9 cellular contexts compared by ENCODE assay signal in the genomic region with DNA sequence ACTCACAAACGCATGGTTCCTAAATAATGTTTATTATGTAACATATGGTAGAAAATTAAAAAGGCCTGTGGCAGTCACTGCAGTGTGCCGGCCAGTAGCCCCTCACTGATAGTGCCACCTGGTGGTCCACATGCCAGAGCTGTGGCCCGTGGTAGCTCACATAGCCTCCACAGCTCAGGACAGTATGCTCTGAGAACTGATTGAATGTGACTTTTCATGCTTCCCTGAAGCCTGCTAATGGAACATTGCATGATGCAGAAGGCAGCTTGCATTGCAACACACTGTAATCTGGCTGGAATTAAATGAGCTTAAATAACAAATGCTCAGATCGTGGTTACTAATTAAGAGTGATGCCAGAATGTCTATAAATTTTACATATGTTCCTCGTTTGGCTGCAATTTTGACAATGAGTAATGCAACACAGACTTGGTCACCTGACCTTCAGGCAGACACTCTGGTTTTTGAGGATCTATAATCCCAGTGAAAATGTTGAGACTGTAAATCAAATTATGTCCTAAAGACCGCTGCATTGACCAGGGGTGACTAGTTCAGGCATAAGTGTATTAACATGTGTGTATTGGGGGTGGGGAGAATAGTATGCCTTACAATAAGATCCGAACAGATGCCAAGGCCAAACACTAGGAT.
DNase-seq lines count a peak whose midpoint lies in the region; ATAC-seq, FAIRE-seq and TF ChIP-seq lines count a peak whose summit lies in the region.
"Had no signal": no experiment of that assay in that cellular context is flagged by ENCODE, and none has a peak within 500 bp of the region (broad histone marks: within the 10 kb centered on the region; RNA-seq: fewer than 3 reads in every experiment).

No MANE protein-coding gene starts in this region.

- no peak overlapping the region for H3K18ac ChIP-seq in neuronal stem cell (ENCODE audit: low read length)

- no peak overlapping the region for H2BK12ac ChIP-seq in neuronal stem cell (ENCODE audit: low read length)

- no peak overlapping the region for H3K4me3 Mint-ChIP-seq in T-helper 2 cell treated with Interferon-gamma antibody and Interleukin-4, amounts not matched to agents 5 μg/mL and 100 μg/mL, for 36 hours

- H3K9me3 Mint-ChIP-seq in T-helper 2 cell treated with Interferon-gamma antibody and Interleukin-4, amounts not matched to agents 5 μg/mL and 100 μg/mL, for 36 hours = peaks cover 3% of the 10 kb centered on the region

- no peak overlapping the region for H3K27ac Mint-ChIP-seq in T-helper 2 cell treated with Interferon-gamma antibody and Interleukin-4, amounts not matched to agents 5 μg/mL and 100 μg/mL, for 36 hours

- no peak overlapping the region for H3K4me2 ChIP-seq in Loucy (ENCODE audit: low read depth, low read length, poor library complexity, severe bottlenecking)
- no peak overlapping the region for H3K4me2 ChIP-seq in neuronal stem cell (ENCODE audit: insufficient read depth, low read length, poor library complexity, severe bottlenecking)

- FAIRE-seq in bronchial epithelial cell (lab: Jason Lieb, UNC) = no peak

- no peaks in the 10 kb centered on the region for H3K36me3 Mint-ChIP-seq in T-helper 2 cell treated with Interferon-gamma antibody and Interleukin-4, amounts not matched to agents 5 μg/mL and 100 μg/mL, for 36 hours (ENCODE audit: low read depth)

- no peak overlapping the region for H2AFZ ChIP-seq in Loucy (ENCODE audit: low read length)
- H2AFZ ChIP-seq in neuronal stem cell (ENCODE audit: low read length) = no peak overlapping the region

- H3K36me3 ChIP-seq in Loucy (ENCODE audit: insufficient read depth, low read length) = no peaks in the 10 kb centered on the region
- no peaks in the 10 kb centered on the region for H3K36me3 ChIP-seq in bronchial epithelial cell (ENCODE audit: control insufficient read depth, insufficient read depth, low read length)
- no peaks in the 10 kb centered on the region for H3K36me3 ChIP-seq in neuronal stem cell (replicated peaks in 1 of 2; ENCODE audit: control insufficient read depth in 2 of 2, insufficient read depth in 2 of 2, low read length in 2 of 2)

- no peaks in the 10 kb centered on the region for H3K27me3 ChIP-seq in Loucy (ENCODE audit: insufficient read depth, low read length, poor library complexity, severe bottlenecking)
- H3K27me3 ChIP-seq in bronchial epithelial cell (ENCODE audit: control insufficient read depth, insufficient read depth, low read length) = no peaks in the 10 kb centered on the region
- no peaks in the 10 kb centered on the region for H3K27me3 ChIP-seq in neuronal stem cell (ENCODE audit: control insufficient read depth in 3 of 3, insufficient read depth in 3 of 3, low read depth in 1 of 3, low read length in 3 of 3)

- H3K23ac ChIP-seq in neuronal stem cell (ENCODE audit: low read depth, low read length, poor library complexity) = no peak overlapping the region

- H3K9me3 ChIP-seq in Loucy (ENCODE audit: insufficient read depth, low read depth, low read length) (no peaks in the 10 kb centered on the region), neuronal stem cell (replicated peaks in 1 of 2; ENCODE audit: control insufficient read depth in 2 of 2, insufficient read depth in 1 of 2, low read depth in 1 of 2, low read length in 2 of 2) (no peaks in the 10 kb centered on the region)

- H3K27me3 Mint-ChIP-seq in T-helper 2 cell treated with Interferon-gamma antibody and Interleukin-4, amounts not matched to agents 5 μg/mL and 100 μg/mL, for 36 hours (ENCODE audit: low read depth) = no peaks in the 10 kb centered on the region

- no peak overlapping the region for H3K14ac ChIP-seq in neuronal stem cell (ENCODE audit: low read length)

- no peak overlapping the region for H2BK120ac ChIP-seq in neuronal stem cell (ENCODE audit: low read depth, low read length)

- H2BK5ac ChIP-seq in neuronal stem cell (ENCODE audit: low read length) = no peak overlapping the region

- H3K4ac ChIP-seq in neuronal stem cell (ENCODE audit: low read length) = no peak overlapping the region

- H2AK5ac ChIP-seq in neuronal stem cell (ENCODE audit: low read depth, low read length) = no peak overlapping the region

- H3K9me2 ChIP-seq in Loucy (replicated peaks; ENCODE audit: low read depth, low read length) = no peaks in the 10 kb centered on the region

- no CpG with 5 or more reads among the region's 7 CpGs for WGBS in neuronal stem cell (ENCODE audit: extremely low coverage in 2 of 2, insufficient read length in 2 of 2, insufficient replicate concordance in 1 of 2), 2 donors

- no peak overlapping the region for H4K8ac ChIP-seq in neuronal stem cell (ENCODE audit: low read depth, low read length)

- H4K91ac ChIP-seq in neuronal stem cell (ENCODE audit: low read depth, low read length, poor library complexity) = no peak overlapping the region

- H4K20me1 ChIP-seq in Loucy (ENCODE audit: insufficient read depth, low read length, poor library complexity, severe bottlenecking) = no peaks in the 10 kb centered on the region

- no peaks in the 10 kb centered on the region for H3K79me1 ChIP-seq in neuronal stem cell (ENCODE audit: low read depth, low read length)

- H3K79me2 ChIP-seq in Loucy (ENCODE audit: insufficient read depth, low read length) = no peaks in the 10 kb centered on the region

- no peak overlapping the region for H3K27ac ChIP-seq in neuronal stem cell (replicated peaks; ENCODE audit: low read length)

- ATAC-seq in GM21717 (IDR thresholded peaks at IDR 0.05; ENCODE audit: unreplicated experiment) = no peak

- H3K9ac ChIP-seq in Loucy (ENCODE audit: low read depth, low read length, poor library complexity, severe bottlenecking) (no peak overlapping the region), neuronal stem cell (ENCODE audit: low read depth, low read length, poor library complexity) (no peak overlapping the region)

- peak; percentile 68 for TF ChIP-seq CTCF in Loucy (conservative IDR thresholded peaks at IDR 0.05; ENCODE audit: low read length)
- TF ChIP-seq CTCF in bronchial epithelial cell (IDR thresholded peaks at IDR 0.05; ENCODE audit: insufficient read depth, low read length, severe bottlenecking) = peak; percentile 6

- no peaks in the 10 kb centered on the region for H3K4me1 Mint-ChIP-seq in T-helper 2 cell treated with Interferon-gamma antibody and Interleukin-4, amounts not matched to agents 5 μg/mL and 100 μg/mL, for 36 hours (ENCODE audit: low read depth)

- H3F3A ChIP-seq in Loucy (ENCODE audit: low read depth) = no peaks in the 10 kb centered on the region

- H3K4me1 ChIP-seq in Loucy (ENCODE audit: insufficient read depth, low read length, poor library complexity, severe bottlenecking) = no peaks in the 10 kb centered on the region
- no peaks in the 10 kb centered on the region for H3K4me1 ChIP-seq in neuronal stem cell (ENCODE audit: control insufficient read depth in 2 of 2, insufficient read depth in 1 of 2, low read depth in 1 of 2, low read length in 2 of 2)

- H3K4me3 ChIP-seq in Loucy (ENCODE audit: low read length, poor library complexity, severe bottlenecking) (no peak overlapping the region), bronchial epithelial cell (ENCODE audit: low read depth, low read length) (no peak overlapping the region), neuronal stem cell (ENCODE audit: low read length in 2 of 2) (no peak overlapping the region)

- DNase-seq in DMS 273 (lab: John Stamatoyannopoulos, UW; ENCODE audit: unreplicated experiment) (peak; percentile 38), DMS 273 treated with DMSO at 0.1 percent for 48 hours (lab: John Stamatoyannopoulos, UW) (no peak), bronchial epithelial cell (ENCODE audit: low read depth) (no peak), neuronal stem cell (ENCODE audit: low spot score) (peak; percentile 12)
- no peak for DNase-seq in T-helper 2 cell treated with Interferon-gamma antibody and Interleukin-4, amounts not matched to agents 5 μg/mL and 100 μg/mL, for 36 hours (ENCODE audit: low spot score)
- DNase-seq in activated effector memory CD4-positive, alpha-beta T cell treated with Interleukin-2 at 50 U/mL for 16 hours = no peak
- DNase-seq: 8988T had no signal

- H2BK15ac ChIP-seq in neuronal stem cell (ENCODE audit: low read length) = no peak overlapping the region

Comparison
In these comparisons a context has a peak if more than half of its experiments do, and no peak if none do; other contexts are left out.
1. DNase-seq: peak in DMS 273 (single experiment) and neuronal stem cell (single experiment); none in DMS 273 treated with DMSO at 0.1 percent for 48 hours (single experiment), bronchial epithelial cell (single experiment), T-helper 2 cell treated with Interferon-gamma antibody and Interleukin-4, amounts not matched to agents 5 μg/mL and 100 μg/mL, for 36 hours (single experiment) and activated effector memory CD4-positive, alpha-beta T cell treated with Interleukin-2 at 50 U/mL for 16 hours (single experiment).